Comparison of ENCODE assay signal across 15 cellular contexts in genomic region chr9:75229605-75230332, GRCh38.
A peak's percentile ranks its signal among the peaks of the same experiment; 100 is the strongest.
DNase-seq lines count a peak whose midpoint lies in the region; ATAC-seq and TF ChIP-seq lines count a peak whose summit lies in the region.
"Had no signal": no experiment of that assay in that cellular context is flagged by ENCODE, and none has a peak within 500 bp of the region (broad histone marks: within the 10 kb centered on the region; RNA-seq: fewer than 3 reads in every experiment).

No MANE protein-coding gene starts in this region.

- WGBS in lung, 2 donors: 68 to 74% methylated on average over 5 of the region's 5 CpGs

- peak; percentile 76 for DNase-seq in Caki2 (ENCODE audit: low read depth)
- peak; percentile 47 for DNase-seq in NCI-H510A (lab: John Stamatoyannopoulos, UW)
- DNase-seq in dermis blood vessel endothelial cell: peak; percentile 8
- peak; percentile 56 for DNase-seq in lung (ENCODE audit: low spot score)
- no peak for DNase-seq in stimulated activated CD4-positive, alpha-beta T cell treated with anti-CD3 and anti-CD28 coated beads, Interleukin-15, amount 100 ng/mL, for 24 hours
- no peak for DNase-seq in CD8-positive, alpha-beta memory T cell
- DNase-seq: activated CD4-positive, alpha-beta T cell treated with anti-CD3 and anti-CD28 coated beads for 48 hours; islet precursor cell; NCI-H187; uterus had no signal

- H3K4me3 Mint-ChIP-seq in CD8-positive, alpha-beta memory T cell: no peak overlapping the region
- H3K4me3 Mint-ChIP-seq: activated naive CD4-positive, alpha-beta T cell treated with anti-CD3 and anti-CD28 coated beads, Interleukin-2, amount 50 U/mL, for 24 hours had no signal

- POLR2A ChIA-PET in CD8-positive, alpha-beta memory T cell (lab: Charles Lee): no interaction called here

- H3K27ac Mint-ChIP-seq in CD8-positive, alpha-beta memory T cell: no peak overlapping the region
- H3K27ac Mint-ChIP-seq: activated naive CD4-positive, alpha-beta T cell treated with anti-CD3 and anti-CD28 coated beads, Interleukin-2, amount 50 U/mL, for 24 hours had no signal

- peaks cover 6 to 19% (median 16%) of the 10 kb centered on the region in 5 donors for H3K9me3 Mint-ChIP-seq in CD8-positive, alpha-beta memory T cell

- peaks cover 0 to 2% of the 10 kb centered on the region in 2 donors for H3K27me3 Mint-ChIP-seq in CD8-positive, alpha-beta memory T cell
- H3K27me3 Mint-ChIP-seq: activated naive CD4-positive, alpha-beta T cell treated with anti-CD3 and anti-CD28 coated beads, Interleukin-2, amount 50 U/mL, for 24 hours had no signal

- in situ Hi-C loops in Caki2 (cut with HindIII; ENCODE audit: low pct_unique_long_range_greater_than_20kb, low sequenced_read_pairs): no loop called here

- no peaks in the 10 kb centered on the region for H3K4me1 Mint-ChIP-seq in CD8-positive, alpha-beta memory T cell
- H3K4me1 Mint-ChIP-seq: activated naive CD4-positive, alpha-beta T cell treated with anti-CD3 and anti-CD28 coated beads, Interleukin-2, amount 50 U/mL, for 24 hours had no signal

- no peaks in the 10 kb centered on the region for H3K36me3 ChIP-seq in lung (ENCODE audit: control insufficient read depth in 2 of 2, insufficient read depth in 2 of 2, low read length in 2 of 2)
- H3K36me3 ChIP-seq in CD8-positive, alpha-beta memory T cell (ENCODE audit: insufficient read depth, low read length): no peaks in the 10 kb centered on the region
- H3K36me3 ChIP-seq: uterus had no signal

- ATAC-seq in lung (ENCODE audit: insufficient read depth, low FRiP score) (peak; percentile 75), HG03139 (IDR thresholded peaks at IDR 0.05; ENCODE audit: unreplicated experiment) (no peak), GM19023 (IDR thresholded peaks at IDR 0.05; ENCODE audit: unreplicated experiment) (no peak)

- peak overlapping the region in 1 of 2 donors; percentile 35 for H3K27ac ChIP-seq in lung (ENCODE audit: low read depth in 1 of 2, low read length in 1 of 2)
- H3K27ac ChIP-seq in CD8-positive, alpha-beta memory T cell (ENCODE audit: low read depth, low read length): no peak overlapping the region
- H3K27ac ChIP-seq: HL-60, SK-N-MC, uterus had no signal

- H3K36me3 Mint-ChIP-seq in CD8-positive, alpha-beta memory T cell: peaks cover 5 to 26% (median 16%) of the 10 kb centered on the region in 3 donors

- no peak for TF ChIP-seq CTCF in lung (IDR thresholded peaks at IDR 0.05; ENCODE audit: control extremely low read depth, extremely low read depth)

- H3K9me3 ChIP-seq in lung (ENCODE audit: control insufficient read depth in 2 of 2, insufficient read depth in 1 of 2, low read length in 1 of 2): peaks cover 6% of the 10 kb centered on the region in 2 donors
- no peaks in the 10 kb centered on the region for H3K9me3 ChIP-seq in CD8-positive, alpha-beta memory T cell (ENCODE audit: low read length)
- H3K9me3 ChIP-seq: uterus had no signal

- no peak overlapping the region for H3K4me3 ChIP-seq in lung
- H3K4me3 ChIP-seq in CD8-positive, alpha-beta memory T cell (ENCODE audit: low read length): no peak overlapping the region
- H3K4me3 ChIP-seq: SK-N-MC, uterus had no signal

- H3K27me3 ChIP-seq in lung (ENCODE audit: control insufficient read depth, insufficient read depth): no peaks in the 10 kb centered on the region
- no peaks in the 10 kb centered on the region for H3K27me3 ChIP-seq in CD8-positive, alpha-beta memory T cell (ENCODE audit: insufficient read depth, low read length, poor library complexity, severe bottlenecking)
- H3K27me3 ChIP-seq: uterus had no signal

- CTCF ChIA-PET in CD8-positive, alpha-beta memory T cell (lab: Charles Lee): interaction anchor here (2.6 kb wide), 1 partner anchor 8 kb away, joined by 9 read pairs; no protein-coding TSS in a partner anchor

- no peaks in the 10 kb centered on the region for H3K4me1 ChIP-seq in lung (ENCODE audit: control insufficient read depth in 2 of 2, insufficient read depth in 2 of 2, low read length in 2 of 2)
- no peaks in the 10 kb centered on the region for H3K4me1 ChIP-seq in CD8-positive, alpha-beta memory T cell (ENCODE audit: insufficient read depth, low read length)
- H3K4me1 ChIP-seq: uterus had no signal

Comparison
In these comparisons a context has a peak if more than half of its experiments do, and no peak if none do; other contexts are left out.
1. DNase-seq: peak in Caki2 (single experiment), NCI-H510A (single experiment), dermis blood vessel endothelial cell (single experiment) and lung (single experiment); none in stimulated activated CD4-positive, alpha-beta T cell treated with anti-CD3 and anti-CD28 coated beads, Interleukin-15, amount 100 ng/mL, for 24 hours (single experiment) and CD8-positive, alpha-beta memory T cell (0 of 5).